Comparison of ENCODE assay signal across 8 cellular contexts in genomic region chr16:4624827-4625616, GRCh38. TPM values are rescaled to one million over a fixed set of nuclear protein-coding genes. Genes with fewer than 3 reads are reported as not detected.
A peak's percentile ranks its signal among the peaks of the same experiment; 100 is the strongest.
DNase-seq lines count a peak whose midpoint lies in the region; ATAC-seq and TF ChIP-seq lines count a peak whose summit lies in the region.

No MANE protein-coding gene starts in this region.

- peaks cover 4% of the 10 kb centered on the region for H3K36me3 Mint-ChIP-seq in neural crest cell (ENCODE audit: low read depth)

- H3K4me3 ChIP-seq in NT2/D1 (ENCODE audit: insufficient read length, low read depth) (peak overlapping the region; percentile 96), subcutaneous abdominal adipose tissue (ENCODE audit: low read depth in 1 of 5, low read length in 5 of 5) (peak overlapping the region; percentile 74 to 95 (median 88))

- H3K27ac ChIP-seq in subcutaneous abdominal adipose tissue (ENCODE audit: low read depth, low read length) = peak overlapping the region; percentile 88

- H3K9me3 Mint-ChIP-seq in neural crest cell = no peaks in the 10 kb centered on the region

- peaks cover 28% of the 10 kb centered on the region for H3K4me1 Mint-ChIP-seq in neural crest cell

- no peaks in the 10 kb centered on the region for H3K27me3 Mint-ChIP-seq in neural crest cell (ENCODE audit: low read depth)

- peaks cover 8% of the 10 kb centered on the region; the same call in 1 of the 2 replicates for H3K9me3 ChIP-seq in NT2/D1 (ENCODE audit: insufficient read depth, low read length)
- peaks cover 0 to 4% (median 0%) of the 10 kb centered on the region in 5 donors for H3K9me3 ChIP-seq in subcutaneous abdominal adipose tissue (ENCODE audit: control insufficient read depth in 5 of 5, low read length in 5 of 5)

- DNase-seq in DMS 273 (lab: John Stamatoyannopoulos, UW; ENCODE audit: unreplicated experiment) (peak; percentile 79), DMS 273 treated with DMSO at 0.1 percent for 48 hours (lab: John Stamatoyannopoulos, UW) (no peak), NT2/D1 (ENCODE audit: low read depth, low spot score) (peak; percentile 78), activated T-helper 1 cell treated with Interleukin-2 at 50 U/mL for 16 hours (ENCODE audit: low read depth) (peak; percentile 30), fibroblast of peridontal ligament (ENCODE audit: extremely low read depth) (peak; percentile 70), neural crest cell (ENCODE audit: low read depth, low spot score) (peak; percentile 48)

- peaks cover 14% of the 10 kb centered on the region for H3K36me3 ChIP-seq in NT2/D1 (ENCODE audit: insufficient read depth, insufficient read length, low read length)
- H3K36me3 ChIP-seq in subcutaneous abdominal adipose tissue (ENCODE audit: control insufficient read depth in 5 of 5, insufficient read depth in 5 of 5, low read length in 5 of 5) = peaks cover 0 to 3% (median 0%) of the 10 kb centered on the region in 5 donors

- peak overlapping the region; percentile 99 for H3K4me3 Mint-ChIP-seq in neural crest cell

- ATAC-seq in HG02884 (IDR thresholded peaks at IDR 0.05; ENCODE audit: unreplicated experiment) = peak; percentile 49

- peak overlapping the region; percentile 98 for H3K27ac Mint-ChIP-seq in neural crest cell (ENCODE audit: unreplicated experiment)

- peak overlapping the region; percentile 98 for H3K9ac ChIP-seq in NT2/D1 (ENCODE audit: insufficient read length, low read depth)
- H3K9ac ChIP-seq in subcutaneous abdominal adipose tissue (ENCODE audit: low read length in 5 of 5) = peak overlapping the region; percentile 89 to 100 (median 95)

- no peaks in the 10 kb centered on the region for H3K27me3 ChIP-seq in NT2/D1 (ENCODE audit: insufficient read depth, insufficient read length)
- H3K27me3 ChIP-seq in subcutaneous abdominal adipose tissue (ENCODE audit: control insufficient read depth in 5 of 5, insufficient read depth in 4 of 5, low read length in 5 of 5) = peaks cover 0 to 8% (median 0%) of the 10 kb centered on the region in 5 donors

- TF ChIP-seq CTCF in neural crest cell (conservative IDR thresholded peaks at IDR 0.05) = no peak

- peaks cover 8% of the 10 kb centered on the region for H3K4me1 ChIP-seq in NT2/D1 (ENCODE audit: insufficient read depth, insufficient read length)
- peaks cover 20 to 33% (median 29%) of the 10 kb centered on the region in 5 donors for H3K4me1 ChIP-seq in subcutaneous abdominal adipose tissue (ENCODE audit: control insufficient read depth in 5 of 5, insufficient read depth in 5 of 5, low read length in 5 of 5)

RNA-seq across cellular contexts. Expression of gene MGRN1, which starts 0.4 kb away (rescaled TPM):
- total RNA-seq in neural crest cell = 79.7 and 83.1 TPM in 2 replicates

RNA-seq across cellular contexts. Expression of gene UBALD1, which starts 10.3 kb away (rescaled TPM):
- total RNA-seq in neural crest cell = 14.8 and 17.6 TPM in 2 replicates
